Comparison of ENCODE assay signal across 8 cellular contexts in the genomic region with DNA sequence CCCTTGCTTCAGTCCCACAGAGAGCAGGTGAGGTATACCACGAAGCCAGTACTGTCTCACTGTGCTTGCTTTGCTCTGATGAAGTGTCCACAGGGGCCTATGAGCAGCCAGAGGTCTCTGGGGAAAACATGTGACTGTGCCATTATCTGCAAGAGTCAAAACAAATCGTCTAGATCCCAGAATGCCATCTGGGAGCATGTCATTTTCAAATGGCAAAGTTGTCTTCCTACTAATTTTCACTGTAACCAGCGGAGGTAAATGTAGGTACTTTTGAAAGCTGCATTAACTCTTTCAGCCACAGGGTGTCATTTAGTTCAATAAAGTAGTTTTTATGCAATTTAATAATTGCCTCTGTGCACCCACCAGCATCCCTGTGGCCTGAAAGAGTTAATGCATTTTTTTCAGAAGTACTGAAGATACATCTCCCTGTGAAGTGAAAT.
A peak's percentile ranks its signal among the peaks of the same experiment; 100 is the strongest.
DNase-seq lines count a peak whose midpoint lies in the region; ATAC-seq and TF ChIP-seq lines count a peak whose summit lies in the region.

No MANE protein-coding gene starts in this region.

- DNase-seq in GM23338 (ENCODE audit: low spot score) = peak; percentile 42
- peak; percentile 96 for DNase-seq in NCI-H2171 treated with DMSO at 0.1 percent for 48 hours (lab: John Stamatoyannopoulos, UW)
- no peak for DNase-seq in left ventricle myocardium superior
- DNase-seq in anterior cingulate cortex (lab: John Stamatoyannopoulos, UW) = no peak
- DNase-seq in KG1 (lab: John Stamatoyannopoulos, UW) = no peak
- no peak for DNase-seq in SKM-1 (lab: John Stamatoyannopoulos, UW; ENCODE audit: unreplicated experiment)
- DNase-seq in NCI-H146 treated with DMSO at 0.1 percent for 48 hours (lab: John Stamatoyannopoulos, UW; ENCODE audit: unreplicated experiment) = no peak

- H3K27ac ChIP-seq in GM23338 (ENCODE audit: low read depth) = no peak overlapping the region

- no peak overlapping the region for H3K4me3 ChIP-seq in GM23338

- no peak overlapping the region for H3K4me2 ChIP-seq in GM23338

- ATAC-seq in GM23338 = no peak
- ATAC-seq in left ventricle myocardium superior = peak; percentile 64

- H4K20me1 ChIP-seq in GM23338 (replicated peaks; ENCODE audit: insufficient read depth) = no peaks in the 10 kb centered on the region

- H3K27me3 Mint-ChIP-seq in GM23338 (ENCODE audit: insufficient read depth, low read depth, poor library complexity) = no peaks in the 10 kb centered on the region

- H3K9me2 ChIP-seq in GM23338 (ENCODE audit: insufficient read depth) = no peaks in the 10 kb centered on the region

- H3K79me2 ChIP-seq in GM23338 (replicated peaks; ENCODE audit: insufficient read depth) = peaks cover 43% of the 10 kb centered on the region

- TF ChIP-seq CTCF in GM12873 (IDR thresholded peaks at IDR 0.05; ENCODE audit: insufficient read depth, low read depth, low read length, missing control alignments) (peak; percentile 47), GM23338 (conservative IDR thresholded peaks at IDR 0.05; ENCODE audit: low read depth in 2 of 2) (peak in 1 of 2 experiments; percentile 52; a peak in 3 of 4 replicates)

- H2AFZ ChIP-seq in GM23338 = no peak overlapping the region

- H3F3A ChIP-seq in GM23338 (replicated peaks; ENCODE audit: low read depth) = no peaks in the 10 kb centered on the region

- H3K27ac Mint-ChIP-seq in GM23338 = no peak overlapping the region

- H3K36me3 ChIP-seq in GM23338 (ENCODE audit: insufficient read depth) = peaks cover 32% of the 10 kb centered on the region

- intact Hi-C loops in left ventricle myocardium superior (cut with micrococcal nuclease) = no loop called here

- no peaks in the 10 kb centered on the region for H3K9me3 Mint-ChIP-seq in GM23338

- peaks cover 20% of the 10 kb centered on the region; the same call in 2 of the 3 replicates for H3K36me3 Mint-ChIP-seq in GM23338 (ENCODE audit: low read depth)

- peaks cover 16% of the 10 kb centered on the region for H3K4me1 ChIP-seq in GM23338 (ENCODE audit: insufficient read depth)

- no peak overlapping the region for H3K4me3 Mint-ChIP-seq in GM23338

- peaks cover 22% of the 10 kb centered on the region for H3K4me1 Mint-ChIP-seq in GM23338

- H3K27me3 ChIP-seq in GM23338 (ENCODE audit: insufficient read depth) = no peaks in the 10 kb centered on the region

TF ChIP-seq in GM23338, 12 proteins besides CTCF, POLR2A, EP300 and RAD21:
- TF ChIP-seq, protein P1, sequence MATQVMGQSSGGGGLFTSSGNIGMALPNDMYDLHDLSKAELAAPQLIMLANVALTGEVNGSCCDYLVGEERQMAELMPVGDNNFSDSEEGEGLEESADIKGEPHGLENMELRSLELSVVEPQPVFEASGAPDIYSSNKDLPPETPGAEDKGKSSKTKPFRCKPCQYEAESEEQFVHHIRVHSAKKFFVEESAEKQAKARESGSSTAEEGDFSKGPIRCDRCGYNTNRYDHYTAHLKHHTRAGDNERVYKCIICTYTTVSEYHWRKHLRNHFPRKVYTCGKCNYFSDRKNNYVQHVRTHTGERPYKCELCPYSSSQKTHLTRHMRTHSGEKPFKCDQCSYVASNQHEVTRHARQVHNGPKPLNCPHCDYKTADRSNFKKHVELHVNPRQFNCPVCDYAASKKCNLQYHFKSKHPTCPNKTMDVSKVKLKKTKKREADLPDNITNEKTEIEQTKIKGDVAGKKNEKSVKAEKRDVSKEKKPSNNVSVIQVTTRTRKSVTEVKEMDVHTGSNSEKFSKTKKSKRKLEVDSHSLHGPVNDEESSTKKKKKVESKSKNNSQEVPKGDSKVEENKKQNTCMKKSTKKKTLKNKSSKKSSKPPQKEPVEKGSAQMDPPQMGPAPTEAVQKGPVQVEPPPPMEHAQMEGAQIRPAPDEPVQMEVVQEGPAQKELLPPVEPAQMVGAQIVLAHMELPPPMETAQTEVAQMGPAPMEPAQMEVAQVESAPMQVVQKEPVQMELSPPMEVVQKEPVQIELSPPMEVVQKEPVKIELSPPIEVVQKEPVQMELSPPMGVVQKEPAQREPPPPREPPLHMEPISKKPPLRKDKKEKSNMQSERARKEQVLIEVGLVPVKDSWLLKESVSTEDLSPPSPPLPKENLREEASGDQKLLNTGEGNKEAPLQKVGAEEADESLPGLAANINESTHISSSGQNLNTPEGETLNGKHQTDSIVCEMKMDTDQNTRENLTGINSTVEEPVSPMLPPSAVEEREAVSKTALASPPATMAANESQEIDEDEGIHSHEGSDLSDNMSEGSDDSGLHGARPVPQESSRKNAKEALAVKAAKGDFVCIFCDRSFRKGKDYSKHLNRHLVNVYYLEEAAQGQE (IDR thresholded peaks at IDR 0.05; ENCODE audit: unreplicated experiment) = no peak
- TF ChIP-seq EZH2 (IDR thresholded peaks at IDR 0.05; ENCODE audit: low read depth, unreplicated experiment) (no peak), JUNB (IDR thresholded peaks at IDR 0.05; ENCODE audit: unreplicated experiment) (no peak), NANOG (IDR thresholded peaks at IDR 0.05; ENCODE audit: borderline replicate concordance) (no peak), STAT1 (IDR thresholded peaks at IDR 0.05; ENCODE audit: unreplicated experiment) (no peak), POLR2AphosphoS5 (IDR thresholded peaks at IDR 0.05; ENCODE audit: low read depth) (no peak), CREB1 (CRISPR knock-in tag; IDR thresholded peaks at IDR 0.05; ENCODE audit: low read depth) (no peak), ZNF331 (CRISPR knock-in tag; IDR thresholded peaks at IDR 0.05; ENCODE audit: low read depth) (no peak)
- TF ChIP-seq, protein P2, sequence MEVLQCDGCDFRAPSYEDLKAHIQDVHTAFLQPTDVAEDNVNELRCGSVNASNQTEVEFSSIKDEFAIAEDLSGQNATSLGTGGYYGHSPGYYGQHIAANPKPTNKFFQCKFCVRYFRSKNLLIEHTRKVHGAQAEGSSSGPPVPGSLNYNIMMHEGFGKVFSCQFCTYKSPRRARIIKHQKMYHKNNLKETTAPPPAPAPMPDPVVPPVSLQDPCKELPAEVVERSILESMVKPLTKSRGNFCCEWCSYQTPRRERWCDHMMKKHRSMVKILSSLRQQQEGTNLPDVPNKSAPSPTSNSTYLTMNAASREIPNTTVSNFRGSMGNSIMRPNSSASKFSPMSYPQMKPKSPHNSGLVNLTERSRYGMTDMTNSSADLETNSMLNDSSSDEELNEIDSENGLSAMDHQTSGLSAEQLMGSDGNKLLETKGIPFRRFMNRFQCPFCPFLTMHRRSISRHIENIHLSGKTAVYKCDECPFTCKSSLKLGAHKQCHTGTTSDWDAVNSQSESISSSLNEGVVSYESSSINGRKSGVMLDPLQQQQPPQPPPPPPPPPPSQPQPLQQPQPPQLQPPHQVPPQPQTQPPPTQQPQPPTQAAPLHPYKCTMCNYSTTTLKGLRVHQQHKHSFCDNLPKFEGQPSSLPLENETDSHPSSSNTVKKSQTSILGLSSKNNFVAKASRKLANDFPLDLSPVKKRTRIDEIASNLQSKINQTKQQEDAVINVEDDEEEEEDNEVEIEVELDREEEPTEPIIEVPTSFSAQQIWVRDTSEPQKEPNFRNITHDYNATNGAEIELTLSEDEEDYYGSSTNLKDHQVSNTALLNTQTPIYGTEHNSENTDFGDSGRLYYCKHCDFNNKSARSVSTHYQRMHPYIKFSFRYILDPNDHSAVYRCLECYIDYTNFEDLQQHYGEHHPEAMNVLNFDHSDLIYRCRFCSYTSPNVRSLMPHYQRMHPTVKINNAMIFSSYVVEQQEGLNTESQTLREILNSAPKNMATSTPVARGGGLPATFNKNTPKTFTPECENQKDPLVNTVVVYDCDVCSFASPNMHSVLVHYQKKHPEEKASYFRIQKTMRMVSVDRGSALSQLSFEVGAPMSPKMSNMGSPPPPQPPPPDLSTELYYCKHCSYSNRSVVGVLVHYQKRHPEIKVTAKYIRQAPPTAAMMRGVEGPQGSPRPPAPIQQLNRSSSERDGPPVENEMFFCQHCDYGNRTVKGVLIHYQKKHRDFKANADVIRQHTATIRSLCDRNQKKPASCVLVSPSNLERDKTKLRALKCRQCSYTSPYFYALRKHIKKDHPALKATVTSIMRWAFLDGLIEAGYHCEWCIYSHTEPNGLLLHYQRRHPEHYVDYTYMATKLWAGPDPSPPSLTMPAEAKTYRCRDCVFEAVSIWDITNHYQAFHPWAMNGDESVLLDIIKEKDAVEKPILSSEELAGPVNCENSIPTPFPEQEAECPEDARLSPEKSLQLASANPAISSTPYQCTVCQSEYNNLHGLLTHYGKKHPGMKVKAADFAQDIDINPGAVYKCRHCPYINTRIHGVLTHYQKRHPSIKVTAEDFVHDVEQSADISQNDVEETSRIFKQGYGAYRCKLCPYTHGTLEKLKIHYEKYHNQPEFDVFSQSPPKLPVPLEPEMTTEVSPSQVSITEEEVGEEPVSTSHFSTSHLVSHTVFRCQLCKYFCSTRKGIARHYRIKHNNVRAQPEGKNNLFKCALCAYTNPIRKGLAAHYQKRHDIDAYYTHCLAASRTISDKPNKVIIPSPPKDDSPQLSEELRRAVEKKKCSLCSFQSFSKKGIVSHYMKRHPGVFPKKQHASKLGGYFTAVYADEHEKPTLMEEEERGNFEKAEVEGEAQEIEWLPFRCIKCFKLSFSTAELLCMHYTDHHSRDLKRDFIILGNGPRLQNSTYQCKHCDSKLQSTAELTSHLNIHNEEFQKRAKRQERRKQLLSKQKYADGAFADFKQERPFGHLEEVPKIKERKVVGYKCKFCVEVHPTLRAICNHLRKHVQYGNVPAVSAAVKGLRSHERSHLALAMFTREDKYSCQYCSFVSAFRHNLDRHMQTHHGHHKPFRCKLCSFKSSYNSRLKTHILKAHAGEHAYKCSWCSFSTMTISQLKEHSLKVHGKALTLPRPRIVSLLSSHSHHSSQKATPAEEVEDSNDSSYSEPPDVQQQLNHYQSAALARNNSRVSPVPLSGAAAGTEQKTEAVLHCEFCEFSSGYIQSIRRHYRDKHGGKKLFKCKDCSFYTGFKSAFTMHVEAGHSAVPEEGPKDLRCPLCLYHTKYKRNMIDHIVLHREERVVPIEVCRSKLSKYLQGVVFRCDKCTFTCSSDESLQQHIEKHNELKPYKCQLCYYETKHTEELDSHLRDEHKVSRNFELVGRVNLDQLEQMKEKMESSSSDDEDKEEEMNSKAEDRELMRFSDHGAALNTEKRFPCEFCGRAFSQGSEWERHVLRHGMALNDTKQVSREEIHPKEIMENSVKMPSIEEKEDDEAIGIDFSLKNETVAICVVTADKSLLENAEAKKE (CRISPR knock-in tag; IDR thresholded peaks at IDR 0.05) = no peak

Comparison
In these comparisons a context has a peak if more than half of its experiments do, and no peak if none do; other contexts are left out.
1. DNase-seq: peak in GM23338 (single experiment) and NCI-H2171 treated with DMSO at 0.1 percent for 48 hours (single experiment); none in left ventricle myocardium superior (single experiment), anterior cingulate cortex (0 of 58), KG1 (single experiment), SKM-1 (single experiment) and NCI-H146 treated with DMSO at 0.1 percent for 48 hours (single experiment).